25 cellular contexts compared by ENCODE assay signal in the genomic region with DNA sequence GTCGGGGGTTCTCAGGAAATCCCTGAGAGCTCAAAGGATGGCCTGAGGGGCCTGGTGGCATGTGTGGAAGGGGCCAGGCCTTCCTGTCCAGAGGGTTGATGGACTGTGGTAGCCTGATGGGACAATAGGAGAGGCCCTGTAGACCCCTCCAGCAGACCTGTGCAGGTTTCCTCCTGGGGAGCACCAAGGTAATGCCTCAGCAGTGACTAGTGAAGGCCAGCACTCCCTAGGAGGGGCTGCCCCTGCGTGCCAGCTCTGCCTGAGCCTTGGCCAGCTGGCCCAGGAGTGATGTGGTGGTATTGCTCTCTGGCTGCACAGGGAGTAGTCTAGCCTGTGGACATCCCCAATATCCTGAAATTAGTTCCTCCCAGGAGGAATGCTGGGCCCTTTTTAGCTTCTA.
"Had no signal": no experiment of that assay in that cellular context is flagged by ENCODE, and none has a peak within 500 bp of the region (broad histone marks: within the 10 kb centered on the region; RNA-seq: fewer than 3 reads in every experiment).

No MANE protein-coding gene starts in this region.

- H3K36me3 ChIP-seq: uterus had no signal

- H3K9me3 Mint-ChIP-seq: activated CD4-positive, alpha-beta memory T cell treated with anti-CD3 and anti-CD28 coated beads, Interleukin-2, amount 10 ng/mL, durations not matched to agents 7 days and 5 days; activated CD4-positive, alpha-beta T cell treated with anti-CD3 and anti-CD28 coated beads, Interleukin-2, amount 10 ng/mL, durations not matched to agents 24 days and 14 days; dendritic cell treated with granulocyte-macrophage colony-stimulating factor and Interleukin-4, amounts not matched to agents 40 ng/mL and 50 ng/mL, for 4 days; nephron; stimulated activated memory B cell treated with anti-CD40 and anti-IgM and Interleukin-4, amounts not matched to agents 10 μg/mL and 1 μg/mL and 100 μg/mL, for 72 hours; T-helper 1 cell treated with Interleukin-12 subunit alpha and Interleukin-12 subunit beta and Interleukin-4 antibody, amounts not matched to agents 30 μg/mL and 1 μg/mL, for 36 hours had no signal

- H3K27me3 Mint-ChIP-seq: activated CD4-positive, alpha-beta memory T cell treated with anti-CD3 and anti-CD28 coated beads, Interleukin-2, amount 10 ng/mL, durations not matched to agents 7 days and 5 days; activated CD4-positive, alpha-beta T cell treated with anti-CD3 and anti-CD28 coated beads, Interleukin-2, amount 10 ng/mL, durations not matched to agents 24 days and 14 days; dendritic cell treated with granulocyte-macrophage colony-stimulating factor and Interleukin-4, amounts not matched to agents 40 ng/mL and 50 ng/mL, for 4 days; stimulated activated memory B cell treated with anti-CD40 and anti-IgM and Interleukin-4, amounts not matched to agents 10 μg/mL and 1 μg/mL and 100 μg/mL, for 72 hours had no signal

- H3K4me1 ChIP-seq: breast epithelium, right lobe of liver, uterus had no signal

- H3K27me3 ChIP-seq: breast epithelium, right lobe of liver, stomach, suprapubic skin, uterus had no signal

- H3K9me3 ChIP-seq: breast epithelium, right lobe of liver, stomach, suprapubic skin, uterus had no signal

- H3K27ac ChIP-seq: breast epithelium, epithelial cell of prostate, right lobe of liver, stomach, suprapubic skin, uterus, WERI-Rb-1 had no signal

- ATAC-seq: activated CD4-positive, CD25-positive, alpha-beta regulatory T cell treated with anti-CD3 and anti-CD28 coated beads, Interleukin-2, amount 50 U/mL, for 24 hours; right lobe of liver; stimulated activated memory B cell treated with anti-CD40 and anti-IgM and Interleukin-4, amounts not matched to agents 10 μg/mL and 1 μg/mL and 100 μg/mL, for 72 hours had no signal

- H3K4me3 Mint-ChIP-seq: activated CD4-positive, alpha-beta memory T cell treated with anti-CD3 and anti-CD28 coated beads, Interleukin-2, amount 10 ng/mL, durations not matched to agents 7 days and 5 days; activated CD4-positive, alpha-beta T cell treated with anti-CD3 and anti-CD28 coated beads, Interleukin-2, amount 10 ng/mL, durations not matched to agents 24 days and 14 days; dendritic cell treated with granulocyte-macrophage colony-stimulating factor and Interleukin-4, amounts not matched to agents 40 ng/mL and 50 ng/mL, for 4 days; nephron; stimulated activated memory B cell treated with anti-CD40 and anti-IgM and Interleukin-4, amounts not matched to agents 10 μg/mL and 1 μg/mL and 100 μg/mL, for 72 hours; T-helper 1 cell treated with Interleukin-12 subunit alpha and Interleukin-12 subunit beta and Interleukin-4 antibody, amounts not matched to agents 30 μg/mL and 1 μg/mL, for 36 hours had no signal

- DNase-seq: activated CD4-positive, alpha-beta memory T cell treated with anti-CD3 and anti-CD28 coated beads, Interleukin-2, amount 10 ng/mL, durations not matched to agents 7 days and 5 days; activated CD4-positive, alpha-beta T cell treated with anti-CD3 and anti-CD28 coated beads, Interleukin-2, amount 10 ng/mL, durations not matched to agents 24 days and 14 days; activated gamma-delta T cell; activated naive CD4-positive, alpha-beta T cell treated with anti-CD3 and anti-CD28 coated beads, Interleukin-2, amount 50 U/mL, for 16 hours; amniotic stem cell; central memory CD4-positive, alpha-beta T cell; glutamatergic neuron; mammary epithelial cell; right lobe of liver; stimulated activated CD4-positive, alpha-beta T cell treated with anti-CD3 and anti-CD28 coated beads, Interleukin-4, amount 100 ng/mL, for 24 hours; stomach; SW 1271; T1000; trophoblast cell; uterus; WERI-Rb-1 had no signal

- H3K27ac Mint-ChIP-seq: activated CD4-positive, alpha-beta memory T cell treated with anti-CD3 and anti-CD28 coated beads, Interleukin-2, amount 10 ng/mL, durations not matched to agents 7 days and 5 days; activated CD4-positive, alpha-beta T cell treated with anti-CD3 and anti-CD28 coated beads, Interleukin-2, amount 10 ng/mL, durations not matched to agents 24 days and 14 days; dendritic cell treated with granulocyte-macrophage colony-stimulating factor and Interleukin-4, amounts not matched to agents 40 ng/mL and 50 ng/mL, for 4 days; stimulated activated memory B cell treated with anti-CD40 and anti-IgM and Interleukin-4, amounts not matched to agents 10 μg/mL and 1 μg/mL and 100 μg/mL, for 72 hours; T-helper 1 cell treated with Interleukin-12 subunit alpha and Interleukin-12 subunit beta and Interleukin-4 antibody, amounts not matched to agents 30 μg/mL and 1 μg/mL, for 36 hours had no signal

- H3K4me3 ChIP-seq: breast epithelium, right lobe of liver, skin epidermis, stomach, suprapubic skin, uterus had no signal
